In genomic region chr1:207619833-207620572, GRCh38 we compare ENCODE assay signal across 8 cellular contexts. TPM values are rescaled to one million over a fixed set of nuclear protein-coding genes. Genes with fewer than 3 reads are reported as not detected.
DNase-seq lines count a peak whose midpoint lies in the region; ATAC-seq and TF ChIP-seq lines count a peak whose summit lies in the region.

No MANE protein-coding gene starts in this region.

- H3K4me3 ChIP-seq in DOHH2 (ENCODE audit: low read length), result no peak overlapping the region
- H3K4me3 ChIP-seq in right atrium auricular region, result no peak overlapping the region

- ATAC-seq in GM19043 (IDR thresholded peaks at IDR 0.05; ENCODE audit: low read depth, unreplicated experiment) (peak; percentile 98), HG03175 (IDR thresholded peaks at IDR 0.05; ENCODE audit: unreplicated experiment) (peak; percentile 97), sciatic nerve (peak; percentile 83)
- ATAC-seq in activated naive CD8-positive, alpha-beta T cell treated with anti-CD3 and anti-CD28 coated beads, Interleukin-2, amount 50 U/mL, for 24 hours, result peak; percentile 76

- H3K79me2 ChIP-seq in DOHH2 (ENCODE audit: control insufficient read depth, low read length), result no peaks in the 10 kb centered on the region

- no peaks in the 10 kb centered on the region for H4K20me1 ChIP-seq in DOHH2 (ENCODE audit: control insufficient read depth, insufficient read depth, low read depth, low read length)

- H3K36me3 ChIP-seq in DOHH2 (ENCODE audit: control insufficient read depth, low read length) (no peaks in the 10 kb centered on the region), right atrium auricular region (no peaks in the 10 kb centered on the region)

- TF ChIP-seq CTCF in DOHH2 (IDR thresholded peaks at IDR 0.05; ENCODE audit: low read depth, low read length, poor library complexity, severe bottlenecking) (peak; percentile 72), right atrium auricular region (IDR thresholded peaks at IDR 0.05) (peak; percentile 57 to 70)

- no peaks in the 10 kb centered on the region for H3K9me2 ChIP-seq in DOHH2 (replicated peaks; ENCODE audit: control insufficient read depth, low read length)

- H3F3A ChIP-seq in DOHH2 (ENCODE audit: control insufficient read depth, insufficient read depth), result no peaks in the 10 kb centered on the region

- DNase-seq in NCI-H345 (lab: John Stamatoyannopoulos, UW) (peak; percentile 18), right atrium auricular region (ENCODE audit: low spot score) (no peak), sciatic nerve (ENCODE audit: low spot score) (no peak)
- peak; percentile 7 for DNase-seq in activated naive CD8-positive, alpha-beta T cell treated with anti-CD3 and anti-CD28 coated beads, Interleukin-2, amount 50 U/mL, for 24 hours
- DNase-seq in activated CD4-positive, CD25-positive, alpha-beta regulatory T cell treated with anti-CD3 and anti-CD28 coated beads, Interleukin-2, amount 50 U/mL, for 72 hours, result no peak

- no peak overlapping the region for H3K4me2 ChIP-seq in DOHH2 (ENCODE audit: low read length)

- H3K27ac Mint-ChIP-seq in activated naive CD8-positive, alpha-beta T cell treated with anti-CD3 and anti-CD28 coated beads, Interleukin-2, amount 50 U/mL, for 24 hours, result no peak overlapping the region

- H3K4me3 Mint-ChIP-seq in activated naive CD8-positive, alpha-beta T cell treated with anti-CD3 and anti-CD28 coated beads, Interleukin-2, amount 50 U/mL, for 24 hours, result no peak overlapping the region

- H3K27me3 Mint-ChIP-seq in activated naive CD8-positive, alpha-beta T cell treated with anti-CD3 and anti-CD28 coated beads, Interleukin-2, amount 50 U/mL, for 24 hours, result no peaks in the 10 kb centered on the region

- H3K27ac ChIP-seq in DOHH2 (ENCODE audit: low read depth, low read length) (no peak overlapping the region), right atrium auricular region (no peak overlapping the region)

- H3K4me1 Mint-ChIP-seq in activated naive CD8-positive, alpha-beta T cell treated with anti-CD3 and anti-CD28 coated beads, Interleukin-2, amount 50 U/mL, for 24 hours, result no peaks in the 10 kb centered on the region

- H3K9me3 ChIP-seq in DOHH2 (ENCODE audit: control insufficient read depth, insufficient read depth, low read length), result no peaks in the 10 kb centered on the region
- no peaks in the 10 kb centered on the region for H3K9me3 ChIP-seq in right atrium auricular region

- H3K36me3 Mint-ChIP-seq in activated naive CD8-positive, alpha-beta T cell treated with anti-CD3 and anti-CD28 coated beads, Interleukin-2, amount 50 U/mL, for 24 hours (ENCODE audit: low read depth), result no peaks in the 10 kb centered on the region

- intact Hi-C loops in sciatic nerve (cut with DNase I), result no loop called here

- H3K4me1 ChIP-seq in DOHH2 (ENCODE audit: control insufficient read depth, low read length) (no peaks in the 10 kb centered on the region), right atrium auricular region (no peaks in the 10 kb centered on the region)

- H3K27me3 ChIP-seq in DOHH2 (ENCODE audit: control insufficient read depth, low read length) (no peaks in the 10 kb centered on the region), right atrium auricular region (no peaks in the 10 kb centered on the region)

- H3K9me3 Mint-ChIP-seq in activated naive CD8-positive, alpha-beta T cell treated with anti-CD3 and anti-CD28 coated beads, Interleukin-2, amount 50 U/mL, for 24 hours, result no peaks in the 10 kb centered on the region

RNA-seq across cellular contexts. Expression of gene CR1L, which starts 24.9 kb away (rescaled TPM):
- not detected for total RNA-seq in right atrium auricular region
- total RNA-seq in sciatic nerve, result 0.45 TPM

Comparison
In these comparisons a context has a peak if more than half of its experiments do, and no peak if none do; other contexts are left out.
1. DNase-seq: peak in NCI-H345 (single experiment) and activated naive CD8-positive, alpha-beta T cell treated with anti-CD3 and anti-CD28 coated beads, Interleukin-2, amount 50 U/mL, for 24 hours (single experiment); none in right atrium auricular region (single experiment), sciatic nerve (single experiment) and activated CD4-positive, CD25-positive, alpha-beta regulatory T cell treated with anti-CD3 and anti-CD28 coated beads, Interleukin-2, amount 50 U/mL, for 72 hours (single experiment).
2. Peak in every context shown above with its lines, with median percentiles within 50 percentile points of each other: ATAC-seq.